In the genomic region with DNA sequence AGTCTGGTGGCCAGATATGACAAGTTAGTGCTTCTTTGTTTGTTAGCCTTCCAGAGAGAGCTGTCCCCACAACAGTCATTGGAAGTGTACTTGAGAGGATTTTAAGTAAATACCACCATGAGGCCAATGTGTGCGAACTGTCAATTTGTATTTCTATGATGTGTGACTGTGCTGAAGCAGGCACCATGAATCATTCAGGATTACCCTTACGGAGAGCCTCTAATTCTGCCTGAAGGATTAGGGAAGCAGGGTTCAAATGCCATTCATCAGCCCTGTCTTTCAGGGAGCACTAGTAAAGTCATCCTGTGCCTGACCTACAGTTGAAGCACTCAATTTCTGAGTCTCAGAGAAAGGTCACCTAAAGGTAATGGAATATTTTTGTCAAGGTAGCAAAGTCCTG, we compare ENCODE assay signal across 29 cellular contexts.
"Had no signal": no experiment of that assay in that cellular context is flagged by ENCODE, and none has a peak within 500 bp of the region (broad histone marks: within the 10 kb centered on the region; RNA-seq: fewer than 3 reads in every experiment).

No MANE protein-coding gene starts in this region.

- ATAC-seq: natural killer cell; psoas muscle; right lobe of liver; stimulated activated memory B cell treated with anti-CD40 and anti-IgM and Interleukin-4, amounts not matched to agents 10 μg/mL and 1 μg/mL and 100 μg/mL, for 72 hours; stimulated activated naive CD8-positive, alpha-beta T cell treated with anti-CD3 and anti-CD28 coated beads, Interleukin-15, amount 100 ng/mL, for 72 hours had no signal

- H3K27ac ChIP-seq: left ventricle myocardium inferior, neural progenitor cell, neutrophil, parathyroid adenoma, psoas muscle, right atrium auricular region, right lobe of liver, suprapubic skin, thoracic aorta, tibial artery, uterus had no signal

- H3K4me3 Mint-ChIP-seq: mesothelial cell of epicardium; naive B cell; natural killer cell; nephron progenitor cell; neural progenitor cell; stimulated activated memory B cell treated with anti-CD40 and anti-IgM and Interleukin-4, amounts not matched to agents 10 μg/mL and 1 μg/mL and 100 μg/mL, for 72 hours; stimulated activated naive CD8-positive, alpha-beta T cell treated with anti-CD3 and anti-CD28 coated beads, Interleukin-15, amount 100 ng/mL, for 72 hours had no signal

- H3K4me3 ChIP-seq: left ventricle myocardium inferior, lung, neural progenitor cell, psoas muscle, right atrium auricular region, right lobe of liver, smooth muscle cell, suprapubic skin, thoracic aorta, tibial artery, uterus had no signal

- H3K36me3 ChIP-seq: left ventricle myocardium inferior, neural progenitor cell, neutrophil, right atrium auricular region, right lobe of liver, suprapubic skin, thoracic aorta, tibial artery, uterus had no signal

- H3K9me3 ChIP-seq: neutrophil, uterus had no signal

- H3K4me1 Mint-ChIP-seq: mesothelial cell of epicardium; naive B cell; neural progenitor cell; stimulated activated memory B cell treated with anti-CD40 and anti-IgM and Interleukin-4, amounts not matched to agents 10 μg/mL and 1 μg/mL and 100 μg/mL, for 72 hours had no signal

- H3K36me3 Mint-ChIP-seq: neural progenitor cell had no signal

- H3K27me3 ChIP-seq: neural progenitor cell, right atrium auricular region, right lobe of liver, suprapubic skin, tibial artery, uterus had no signal

- H3K27ac Mint-ChIP-seq: mesothelial cell of epicardium; natural killer cell; nephron progenitor cell; neural progenitor cell; stimulated activated memory B cell treated with anti-CD40 and anti-IgM and Interleukin-4, amounts not matched to agents 10 μg/mL and 1 μg/mL and 100 μg/mL, for 72 hours; stimulated activated naive CD8-positive, alpha-beta T cell treated with anti-CD3 and anti-CD28 coated beads, Interleukin-15, amount 100 ng/mL, for 72 hours had no signal

- H3K27me3 Mint-ChIP-seq: stimulated activated memory B cell treated with anti-CD40 and anti-IgM and Interleukin-4, amounts not matched to agents 10 μg/mL and 1 μg/mL and 100 μg/mL, for 72 hours had no signal

- DNase-seq: hypothalamus; islet precursor cell; left ventricle myocardium inferior; mesendoderm; naive B cell; natural killer cell; nephron progenitor cell; occipital lobe; psoas muscle; right lobe of liver; stimulated activated CD4-positive, alpha-beta T cell treated with anti-CD3 and anti-CD28 coated beads, Interleukin-1b, Interleukin-23, amount 100 ng/mL, for 48 hours; stimulated activated CD4-positive, alpha-beta T cell treated with anti-CD3 and anti-CD28 coated beads, Interleukin-2, amount 100 ng/mL, for 48 hours; stimulated activated CD4-positive, alpha-beta T cell treated with anti-CD3 and anti-CD28 coated beads, Interleukin-4, amount 100 ng/mL, for 4 hours; stimulated activated CD8-positive, alpha-beta memory T cell treated with anti-CD3 and anti-CD28 coated beads, Interleukin-4, amount 100 ng/mL, for 48 hours; stimulated activated naive CD4-positive, alpha-beta T cell treated with Interleukin-2 at 50 U/mL for 16 hours; stimulated activated naive CD8-positive, alpha-beta T cell treated with anti-CD3 and anti-CD28 coated beads, Interleukin-15, amount 100 ng/mL, for 72 hours; tibial artery; trophoblast cell; uterus had no signal

- H3K4me1 ChIP-seq: left ventricle myocardium inferior, neural progenitor cell, parathyroid adenoma, psoas muscle, right atrium auricular region, right lobe of liver, suprapubic skin, tibial artery, uterus had no signal
